In genomic region chr5:17607461-17607860, GRCh38 we compare ENCODE assay signal across 16 cellular contexts. TPM values are rescaled to one million over a fixed set of nuclear protein-coding genes. Genes with fewer than 3 reads are reported as not detected.
"Had no signal": no experiment of that assay in that cellular context is flagged by ENCODE, and none has a peak within 500 bp of the region (broad histone marks: within the 10 kb centered on the region; RNA-seq: fewer than 3 reads in every experiment).

No MANE protein-coding gene starts in this region.

RNA-seq across cellular contexts. Expression of gene TAF11L12, which starts 2.7 kb away (rescaled TPM):
- total RNA-seq: stomach, subcutaneous adipose tissue, suprapubic skin, temporal lobe, thoracic aorta, thyroid gland, tibial nerve, transverse colon, upper lobe of left lung, upper lobe of right lung, ureter, urinary bladder, uterus, vagina had no signal
- polyA plus RNA-seq: stomach, urinary bladder had no signal

RNA-seq across cellular contexts. Expression of gene TAF11L11, which starts 3.5 kb away (rescaled TPM):
- total RNA-seq: stomach, subcutaneous adipose tissue, suprapubic skin, temporal lobe, testis, thoracic aorta, thyroid gland, tibial nerve, transverse colon, upper lobe of left lung, upper lobe of right lung, ureter, urinary bladder, uterus, vagina had no signal
- polyA plus RNA-seq: stomach, urinary bladder had no signal

RNA-seq across cellular contexts. Expression of gene TAF11L10, which starts 9.8 kb away (rescaled TPM):
- total RNA-seq: stomach, subcutaneous adipose tissue, suprapubic skin, temporal lobe, testis, thoracic aorta, thyroid gland, tibial nerve, transverse colon, upper lobe of left lung, upper lobe of right lung, ureter, urinary bladder, uterus, vagina had no signal
- polyA plus RNA-seq: stomach, thymus, urinary bladder had no signal

RNA-seq across cellular contexts. Expression of gene TAF11L9, which starts 13.3 kb away (rescaled TPM):
- total RNA-seq: stomach, subcutaneous adipose tissue, suprapubic skin, temporal lobe, testis, thoracic aorta, thyroid gland, tibial nerve, transverse colon, upper lobe of left lung, upper lobe of right lung, ureter, urinary bladder, uterus, vagina had no signal
- polyA plus RNA-seq: stomach, thymus, urinary bladder had no signal

RNA-seq across cellular contexts. Expression of gene TAF11L8, which starts 16.7 kb away (rescaled TPM):
- total RNA-seq: stomach, subcutaneous adipose tissue, suprapubic skin, temporal lobe, testis, thoracic aorta, thyroid gland, tibial nerve, transverse colon, upper lobe of left lung, upper lobe of right lung, ureter, urinary bladder, uterus, vagina had no signal
- polyA plus RNA-seq: stomach, thymus, urinary bladder had no signal
